ENCODE assay signal across 9 cellular contexts in genomic region chr7:151168022-151168786, GRCh38. TPM values are rescaled to one million over a fixed set of nuclear protein-coding genes. Genes with fewer than 3 reads are reported as not detected.
DNase-seq lines count a peak whose midpoint lies in the region; FAIRE-seq and TF ChIP-seq lines count a peak whose summit lies in the region.
"Had no signal": no experiment of that assay in that cellular context is flagged by ENCODE, and none has a peak within 500 bp of the region (broad histone marks: within the 10 kb centered on the region; RNA-seq: fewer than 3 reads in every experiment).

No MANE protein-coding gene starts in this region.

- intact Hi-C loops in esophagus muscularis mucosa (cut with DNase I), result loop anchor here (2.0 kb wide), 1 partner anchor 43 kb away; no protein-coding TSS in a partner anchor

- TF ChIP-seq POLR2A in esophagus muscularis mucosa (IDR thresholded peaks at IDR 0.05; ENCODE audit: low read depth), result no peak

- peaks cover 15 to 31% (median 21%) of the 10 kb centered on the region in 4 donors for H3K4me1 ChIP-seq in esophagus muscularis mucosa

- peak; percentile 46 to 57 for DNase-seq in activated CD4-positive, alpha-beta T cell treated with anti-CD3 and anti-CD28 coated beads for 24 hours (ENCODE audit: low read depth in 2 of 2)
- no peak for DNase-seq in activated CD4-positive, alpha-beta T cell treated with anti-CD3 and anti-CD28 coated beads for 1 hour
- DNase-seq in NCI-H1694 (lab: John Stamatoyannopoulos, UW) (peak; percentile 32), esophagus muscularis mucosa (ENCODE audit: extremely low spot score) (no peak), osteocyte (ENCODE audit: extremely low spot score, unreplicated experiment) (no peak), urothelium cell line (ENCODE audit: low spot score) (peak; percentile 46), COLO829 (ENCODE audit: low spot score) (no peak)
- peak; percentile 87 for DNase-seq in activated CD8-positive, alpha-beta memory T cell treated with anti-CD3 and anti-CD28 coated beads, Interleukin-2, amount 50 U/mL, for 48 hours

- H3K36me3 ChIP-seq in esophagus muscularis mucosa, result no peaks in the 10 kb centered on the region

- H3K27me3 Mint-ChIP-seq in osteocyte (ENCODE audit: unreplicated experiment), result peaks cover 45% of the 10 kb centered on the region

- H3K27me3 ChIP-seq in esophagus muscularis mucosa, result peaks cover 8 to 84% (median 35%) of the 10 kb centered on the region in 4 donors

- no peaks in the 10 kb centered on the region for H3K36me3 Mint-ChIP-seq in osteocyte (ENCODE audit: unreplicated experiment)

- no peaks in the 10 kb centered on the region for H3K9me3 ChIP-seq in esophagus muscularis mucosa

- no peak for TF ChIP-seq EP300 in esophagus muscularis mucosa (IDR thresholded peaks at IDR 0.05)

- H3K4me1 Mint-ChIP-seq in osteocyte (ENCODE audit: unreplicated experiment), result no peaks in the 10 kb centered on the region

- TF ChIP-seq CTCF in esophagus muscularis mucosa (IDR thresholded peaks at IDR 0.05) (peak; percentile 40 to 65 (median 41)), osteocyte (IDR thresholded peaks at IDR 0.05) (peak; percentile 72)

- H3K27ac Mint-ChIP-seq in osteocyte (ENCODE audit: unreplicated experiment), result no peak overlapping the region

- no peak for FAIRE-seq in urothelium cell line (lab: Jason Lieb, UNC)

- no peaks in the 10 kb centered on the region for H3K9me3 Mint-ChIP-seq in osteocyte (ENCODE audit: unreplicated experiment)

- peak overlapping the region; percentile 53 to 61 (median 56) for H3K4me3 ChIP-seq in esophagus muscularis mucosa

- peak overlapping the region; percentile 53 for H3K4me3 Mint-ChIP-seq in osteocyte (ENCODE audit: unreplicated experiment)

- H3K27ac ChIP-seq in esophagus muscularis mucosa (replicated peaks in 1 of 4), result no peak overlapping the region

- 6% methylated on average over 20 of the region's 51 CpGs for WGBS in esophagus muscularis mucosa

RNA-seq across cellular contexts. Expression of gene GBX1, which starts 0.7 kb away (rescaled TPM):
- not detected for total RNA-seq in esophagus muscularis mucosa
- not detected in 2 replicates for total RNA-seq in osteocyte
- total RNA-seq: myocyte had no signal

RNA-seq across cellular contexts. Expression of gene ASB10, which starts 18.8 kb away (rescaled TPM):
- total RNA-seq in esophagus muscularis mucosa (not detected), osteocyte (not detected in 2 replicates)

RNA-seq across cellular contexts. Expression of gene H2BK1, which starts 42.1 kb away (rescaled TPM):
- not detected for total RNA-seq in esophagus muscularis mucosa
- 1.1 TPM in 1 of 2 replicates, not detected in the other for total RNA-seq in osteocyte
- total RNA-seq: myocyte had no signal

RNA-seq across cellular contexts. Expression of gene ABCF2, which starts 58.8 kb away (rescaled TPM):
- total RNA-seq in esophagus muscularis mucosa (10 to 100 TPM; 33.8 to 53.2 (median 39.0) TPM), osteocyte (43.9 and 47.5 TPM in 2 replicates)

Comparison
In these comparisons a context has a peak if more than half of its experiments do, and no peak if none do; other contexts are left out.
1. DNase-seq: peak in activated CD4-positive, alpha-beta T cell treated with anti-CD3 and anti-CD28 coated beads for 24 hours (2 of 2), NCI-H1694 (single experiment), activated CD8-positive, alpha-beta memory T cell treated with anti-CD3 and anti-CD28 coated beads, Interleukin-2, amount 50 U/mL, for 48 hours (single experiment) and urothelium cell line (single experiment); none in activated CD4-positive, alpha-beta T cell treated with anti-CD3 and anti-CD28 coated beads for 1 hour (single experiment), esophagus muscularis mucosa (single experiment), osteocyte (single experiment) and COLO829 (single experiment).